Comparison of ENCODE assay signal across 8 cellular contexts in the genomic region with DNA sequence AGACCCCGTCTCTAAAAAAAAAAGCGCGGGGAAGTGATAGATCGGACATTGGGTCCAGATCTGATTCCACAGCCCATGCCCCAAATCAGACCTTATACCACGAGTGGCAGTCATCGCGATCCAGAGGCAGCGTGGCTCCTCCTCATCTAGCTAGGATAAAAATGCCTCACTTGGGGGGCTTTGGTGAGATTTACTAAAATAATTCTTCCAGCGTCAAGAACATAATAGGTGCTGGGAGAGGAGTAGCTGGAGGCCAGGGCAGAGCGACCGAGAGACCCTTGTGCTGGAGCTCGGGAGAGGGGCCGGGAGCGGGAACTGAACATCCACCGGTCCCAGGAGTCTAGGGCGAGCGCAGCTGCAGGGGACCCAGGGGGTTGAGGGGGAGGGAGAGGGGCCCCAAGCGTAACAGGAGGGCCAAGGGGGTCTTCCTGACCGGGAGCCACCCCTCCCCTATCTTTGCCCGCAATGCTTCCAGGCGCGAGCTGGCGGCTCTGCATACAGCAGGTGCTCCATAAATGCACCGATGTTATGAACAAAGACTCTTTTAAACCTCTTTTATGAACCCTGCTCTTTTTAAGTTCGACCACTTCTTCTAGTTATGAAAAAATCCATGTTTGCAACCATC.
DNase-seq lines count a peak whose midpoint lies in the region; ATAC-seq and TF ChIP-seq lines count a peak whose summit lies in the region.

No MANE protein-coding gene starts in this region.

- no peaks in the 10 kb centered on the region for H3K36me3 ChIP-seq in mucosa of rectum (ENCODE audit: control insufficient read depth in 2 of 2, insufficient read depth in 2 of 2, low read length in 2 of 2)

- H3K4me3 ChIP-seq in astrocyte of the cerebellum (ENCODE audit: low read depth, low read length): peak overlapping the region; percentile 24
- peak overlapping the region; percentile 79 to 81 for H3K4me3 ChIP-seq in mucosa of rectum (ENCODE audit: low read length in 2 of 2)

- H3K27me3 ChIP-seq in mucosa of rectum (ENCODE audit: control insufficient read depth in 2 of 2, insufficient read depth in 2 of 2, low read length in 2 of 2): no peaks in the 10 kb centered on the region

- H3K9ac ChIP-seq in mucosa of rectum (ENCODE audit: low read depth in 1 of 2, low read length in 2 of 2): peak overlapping the region; percentile 70 to 72

- TF ChIP-seq CTCF in astrocyte of the cerebellum (IDR thresholded peaks at IDR 0.05; ENCODE audit: low read depth, low read length, missing control alignments): no peak

- no peaks in the 10 kb centered on the region for H3K9me3 ChIP-seq in mucosa of rectum (ENCODE audit: control insufficient read depth in 2 of 2, low read length in 2 of 2)

- H3K4me1 ChIP-seq in mucosa of rectum (ENCODE audit: control insufficient read depth in 2 of 2, insufficient read depth in 2 of 2, low read length in 2 of 2): peaks cover 42 to 43% of the 10 kb centered on the region in 2 donors

- in situ Hi-C loops in astrocyte of the cerebellum (cut with HindIII; ENCODE audit: low sequenced_read_pairs): no loop called here

- ATAC-seq in GM18873 (IDR thresholded peaks at IDR 0.05; ENCODE audit: low FRiP score, unreplicated experiment) (no peak), HG03135 (IDR thresholded peaks at IDR 0.05; ENCODE audit: unreplicated experiment) (no peak)

- H3K27ac ChIP-seq in mucosa of rectum (ENCODE audit: low read depth in 2 of 2, low read length in 2 of 2): peak overlapping the region; percentile 99

- peak; percentile 6 for DNase-seq in stimulated activated CD4-positive, alpha-beta T cell treated with anti-CD3 and anti-CD28 coated beads, Interleukin-4, amount 100 ng/mL, for 1 hour
- DNase-seq in stimulated activated CD4-positive, alpha-beta T cell treated with anti-CD3 and anti-CD28 coated beads, Interleukin-15, amount 100 ng/mL, for 24 hours: no peak
- DNase-seq in astrocyte of the cerebellum (ENCODE audit: low read depth): no peak
- no peak for DNase-seq in NCI-H146 treated with DMSO at 0.1 percent for 48 hours (lab: John Stamatoyannopoulos, UW; ENCODE audit: unreplicated experiment)
- DNase-seq in OCI-M2 (lab: John Stamatoyannopoulos, UW; ENCODE audit: unreplicated experiment): no peak
